Comparison of ENCODE assay signal across 1 cellular context in the genomic region with DNA sequence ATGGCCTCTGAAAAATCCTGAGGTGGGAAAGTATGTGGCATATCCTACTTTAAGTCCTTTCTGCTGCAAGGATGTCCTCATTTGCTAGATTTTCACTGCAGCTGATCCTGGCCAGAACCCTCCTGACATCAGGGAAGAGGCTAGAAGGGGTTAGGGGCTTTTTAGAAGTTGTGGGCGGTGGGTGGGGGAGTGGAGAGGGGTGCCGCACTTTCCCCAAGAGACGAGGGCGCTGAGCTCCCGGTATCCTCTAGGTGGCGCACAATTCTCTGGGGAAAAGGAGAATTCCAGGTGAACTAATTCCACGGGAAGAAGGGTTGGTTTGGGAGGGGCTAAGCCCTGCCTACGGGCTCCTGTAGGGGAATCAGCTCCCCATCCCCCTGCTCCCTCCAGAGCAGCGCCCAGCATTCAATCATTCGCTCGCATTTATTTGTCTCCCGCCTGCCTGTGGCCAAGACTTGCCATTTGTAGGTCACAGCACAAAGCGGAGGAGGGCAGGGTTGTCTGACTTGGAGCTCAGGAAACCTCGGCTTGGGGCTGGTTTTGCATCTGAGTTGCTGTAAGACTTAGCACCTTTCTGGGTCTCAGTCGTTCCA.
TF ChIP-seq lines count a peak whose summit lies in the region.

No MANE protein-coding gene starts in this region.

TF ChIP-seq in H1, 55 proteins besides CTCF, POLR2A, EP300 and RAD21:
- TF ChIP-seq TAF1 (IDR thresholded peaks at IDR 0.05; ENCODE audit: low read depth, low read length) (peak; percentile 50; the same call in 1 of the 2 replicates), GABPA (IDR thresholded peaks at IDR 0.05; ENCODE audit: borderline replicate concordance, insufficient read depth, low read length) (no peak), SRF (IDR thresholded peaks at IDR 0.05; ENCODE audit: low read depth, low read length) (no peak), CTBP2 (IDR thresholded peaks at IDR 0.05; ENCODE audit: borderline replicate concordance, insufficient read depth, insufficient read length, low read length) (no peak), KDM4A (IDR thresholded peaks at IDR 0.05; ENCODE audit: low read depth, low read length, severe bottlenecking) (peak; percentile 85), HDAC2 (IDR thresholded peaks at IDR 0.05; ENCODE audit: borderline replicate concordance in 1 of 2, low read depth in 2 of 2, low read length in 2 of 2) (peak in 1 of 2 experiments; percentile 82; a peak in 1 of 4 replicates), YY1 (IDR thresholded peaks at IDR 0.05; ENCODE audit: low read depth, low read length) (peak; percentile 80), EGR1 (IDR thresholded peaks at IDR 0.05; ENCODE audit: borderline replicate concordance, low read depth, low read length) (peak; percentile 40; the same call in 1 of the 2 replicates), SP4 (IDR thresholded peaks at IDR 0.05; ENCODE audit: low read length) (no peak), SIN3A (conservative IDR thresholded peaks at IDR 0.05 in 1 of 2, IDR thresholded peaks at IDR 0.05 in 1 of 2; ENCODE audit: low read depth in 1 of 2, low read length in 2 of 2) (0 out of 4 replicates have a peak, but pooled peaks of 1 of the 2 experiments have one; percentile 52), GTF2F1 (IDR thresholded peaks at IDR 0.05; ENCODE audit: borderline replicate concordance, low read depth, low read length) (no peak), FOSL1 (IDR thresholded peaks at IDR 0.05; ENCODE audit: insufficient read depth, low read depth, low read length) (no peak), CBX8 (IDR thresholded peaks at IDR 0.05; ENCODE audit: borderline replicate concordance, low read depth, low read length) (no peak), NANOG (IDR thresholded peaks at IDR 0.05; ENCODE audit: insufficient read depth, low read depth, low read length, poor library complexity, severe bottlenecking) (no peak), JUND (IDR thresholded peaks at IDR 0.05; ENCODE audit: low read length) (no peak), TCF12 (IDR thresholded peaks at IDR 0.05; ENCODE audit: low read depth, low read length) (peak; percentile 67; the same call in 1 of the 2 replicates), CREB1 (IDR thresholded peaks at IDR 0.05) (peak; percentile 42; the same call in 1 of the 2 replicates), SIRT6 (IDR thresholded peaks at IDR 0.05; ENCODE audit: low read length) (no peak), SIX5 (IDR thresholded peaks at IDR 0.05; ENCODE audit: low read depth, low read length) (no peak), SUZ12 (IDR thresholded peaks at IDR 0.05; ENCODE audit: low read length) (peak; percentile 15; the same call in 1 of the 2 replicates), SP1 (IDR thresholded peaks at IDR 0.05; ENCODE audit: low read depth, low read length) (peak; percentile 79), BCL11A (IDR thresholded peaks at IDR 0.05; ENCODE audit: low read depth in 2 of 2, low read length in 2 of 2) (no peak), BACH1 (IDR thresholded peaks at IDR 0.05; ENCODE audit: low read length) (peak; percentile 79), TBP (IDR thresholded peaks at IDR 0.05; ENCODE audit: low read depth, low read length) (peak; percentile 62; the same call in 1 of the 2 replicates), CEBPB (IDR thresholded peaks at IDR 0.05; ENCODE audit: low read depth, low read length) (no peak), RFX5 (IDR thresholded peaks at IDR 0.05; ENCODE audit: borderline replicate concordance, low read depth, low read length) (no peak), ZNF274 (IDR thresholded peaks at IDR 0.05; ENCODE audit: borderline replicate concordance, extremely low read depth, low read length) (no peak), JUN (IDR thresholded peaks at IDR 0.05; ENCODE audit: low read depth, low read length) (no peak), BRCA1 (IDR thresholded peaks at IDR 0.05; ENCODE audit: low read depth, low read length) (no peak), SAP30 (IDR thresholded peaks at IDR 0.05; ENCODE audit: insufficient read depth, insufficient replicate concordance, low read length) (no peak), NRF1 (IDR thresholded peaks at IDR 0.05; ENCODE audit: low read depth, low read length) (no peak), RXRA (IDR thresholded peaks at IDR 0.05; ENCODE audit: insufficient read depth, low read depth, low read length) (no peak), MAFK (IDR thresholded peaks at IDR 0.05; ENCODE audit: low read depth, low read length) (no peak), RBBP5 (IDR thresholded peaks at IDR 0.05; ENCODE audit: borderline replicate concordance, low read depth, low read length) (peak; percentile 56; the same call in 1 of the 2 replicates), EZH2 (IDR thresholded peaks at IDR 0.05; ENCODE audit: low read depth, low read length, severe bottlenecking) (peak; percentile 35), TAF7 (optimal IDR thresholded peaks at IDR 0.05; ENCODE audit: borderline replicate concordance, low read depth, low read length) (no peak), CHD1 (IDR thresholded peaks at IDR 0.05; ENCODE audit: low read depth, low read length) (no peak), RNF2 (IDR thresholded peaks at IDR 0.05; ENCODE audit: borderline replicate concordance, low read depth, low read length, missing control alignments, poor library complexity, severe bottlenecking) (no peak), CHD2 (IDR thresholded peaks at IDR 0.05; ENCODE audit: low read length) (no peak), POU5F1 (IDR thresholded peaks at IDR 0.05; ENCODE audit: low read depth, low read length) (no peak), KDM1A (IDR thresholded peaks at IDR 0.05; ENCODE audit: borderline replicate concordance, low read length) (no peak), ASH2L (IDR thresholded peaks at IDR 0.05; ENCODE audit: low read length) (peak; percentile 81), TEAD4 (IDR thresholded peaks at IDR 0.05; ENCODE audit: low read depth, low read length) (peak; percentile 94), POLR2AphosphoS5 (IDR thresholded peaks at IDR 0.05; ENCODE audit: low read depth, low read length) (peak; percentile 26; the same call in 1 of the 2 replicates), PHF8 (conservative IDR thresholded peaks at IDR 0.05; ENCODE audit: low read depth, low read length) (0 out of 2 replicates have a peak, but pooled peaks have one; percentile 27), HDAC6 (IDR thresholded peaks at IDR 0.05; ENCODE audit: low read depth, low read length) (no peak), KDM5A (IDR thresholded peaks at IDR 0.05; ENCODE audit: low read length) (no peak), CBX5 (IDR thresholded peaks at IDR 0.05; ENCODE audit: low read depth, low read length) (no peak), SP2 (IDR thresholded peaks at IDR 0.05; ENCODE audit: low read length) (no peak)
- TF ChIP-seq, protein P1, sequence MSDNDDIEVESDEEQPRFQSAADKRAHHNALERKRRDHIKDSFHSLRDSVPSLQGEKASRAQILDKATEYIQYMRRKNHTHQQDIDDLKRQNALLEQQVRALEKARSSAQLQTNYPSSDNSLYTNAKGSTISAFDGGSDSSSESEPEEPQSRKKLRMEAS (IDR thresholded peaks at IDR 0.05): 0 out of 2 replicates have a peak, but pooled peaks have one; percentile 16
- TF ChIP-seq, protein P2, sequence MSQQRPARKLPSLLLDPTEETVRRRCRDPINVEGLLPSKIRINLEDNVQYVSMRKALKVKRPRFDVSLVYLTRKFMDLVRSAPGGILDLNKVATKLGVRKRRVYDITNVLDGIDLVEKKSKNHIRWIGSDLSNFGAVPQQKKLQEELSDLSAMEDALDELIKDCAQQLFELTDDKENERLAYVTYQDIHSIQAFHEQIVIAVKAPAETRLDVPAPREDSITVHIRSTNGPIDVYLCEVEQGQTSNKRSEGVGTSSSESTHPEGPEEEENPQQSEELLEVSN (IDR thresholded peaks at IDR 0.05): no peak; the same call in 1 of the 2 replicates
- TF ChIP-seq, protein P3, sequence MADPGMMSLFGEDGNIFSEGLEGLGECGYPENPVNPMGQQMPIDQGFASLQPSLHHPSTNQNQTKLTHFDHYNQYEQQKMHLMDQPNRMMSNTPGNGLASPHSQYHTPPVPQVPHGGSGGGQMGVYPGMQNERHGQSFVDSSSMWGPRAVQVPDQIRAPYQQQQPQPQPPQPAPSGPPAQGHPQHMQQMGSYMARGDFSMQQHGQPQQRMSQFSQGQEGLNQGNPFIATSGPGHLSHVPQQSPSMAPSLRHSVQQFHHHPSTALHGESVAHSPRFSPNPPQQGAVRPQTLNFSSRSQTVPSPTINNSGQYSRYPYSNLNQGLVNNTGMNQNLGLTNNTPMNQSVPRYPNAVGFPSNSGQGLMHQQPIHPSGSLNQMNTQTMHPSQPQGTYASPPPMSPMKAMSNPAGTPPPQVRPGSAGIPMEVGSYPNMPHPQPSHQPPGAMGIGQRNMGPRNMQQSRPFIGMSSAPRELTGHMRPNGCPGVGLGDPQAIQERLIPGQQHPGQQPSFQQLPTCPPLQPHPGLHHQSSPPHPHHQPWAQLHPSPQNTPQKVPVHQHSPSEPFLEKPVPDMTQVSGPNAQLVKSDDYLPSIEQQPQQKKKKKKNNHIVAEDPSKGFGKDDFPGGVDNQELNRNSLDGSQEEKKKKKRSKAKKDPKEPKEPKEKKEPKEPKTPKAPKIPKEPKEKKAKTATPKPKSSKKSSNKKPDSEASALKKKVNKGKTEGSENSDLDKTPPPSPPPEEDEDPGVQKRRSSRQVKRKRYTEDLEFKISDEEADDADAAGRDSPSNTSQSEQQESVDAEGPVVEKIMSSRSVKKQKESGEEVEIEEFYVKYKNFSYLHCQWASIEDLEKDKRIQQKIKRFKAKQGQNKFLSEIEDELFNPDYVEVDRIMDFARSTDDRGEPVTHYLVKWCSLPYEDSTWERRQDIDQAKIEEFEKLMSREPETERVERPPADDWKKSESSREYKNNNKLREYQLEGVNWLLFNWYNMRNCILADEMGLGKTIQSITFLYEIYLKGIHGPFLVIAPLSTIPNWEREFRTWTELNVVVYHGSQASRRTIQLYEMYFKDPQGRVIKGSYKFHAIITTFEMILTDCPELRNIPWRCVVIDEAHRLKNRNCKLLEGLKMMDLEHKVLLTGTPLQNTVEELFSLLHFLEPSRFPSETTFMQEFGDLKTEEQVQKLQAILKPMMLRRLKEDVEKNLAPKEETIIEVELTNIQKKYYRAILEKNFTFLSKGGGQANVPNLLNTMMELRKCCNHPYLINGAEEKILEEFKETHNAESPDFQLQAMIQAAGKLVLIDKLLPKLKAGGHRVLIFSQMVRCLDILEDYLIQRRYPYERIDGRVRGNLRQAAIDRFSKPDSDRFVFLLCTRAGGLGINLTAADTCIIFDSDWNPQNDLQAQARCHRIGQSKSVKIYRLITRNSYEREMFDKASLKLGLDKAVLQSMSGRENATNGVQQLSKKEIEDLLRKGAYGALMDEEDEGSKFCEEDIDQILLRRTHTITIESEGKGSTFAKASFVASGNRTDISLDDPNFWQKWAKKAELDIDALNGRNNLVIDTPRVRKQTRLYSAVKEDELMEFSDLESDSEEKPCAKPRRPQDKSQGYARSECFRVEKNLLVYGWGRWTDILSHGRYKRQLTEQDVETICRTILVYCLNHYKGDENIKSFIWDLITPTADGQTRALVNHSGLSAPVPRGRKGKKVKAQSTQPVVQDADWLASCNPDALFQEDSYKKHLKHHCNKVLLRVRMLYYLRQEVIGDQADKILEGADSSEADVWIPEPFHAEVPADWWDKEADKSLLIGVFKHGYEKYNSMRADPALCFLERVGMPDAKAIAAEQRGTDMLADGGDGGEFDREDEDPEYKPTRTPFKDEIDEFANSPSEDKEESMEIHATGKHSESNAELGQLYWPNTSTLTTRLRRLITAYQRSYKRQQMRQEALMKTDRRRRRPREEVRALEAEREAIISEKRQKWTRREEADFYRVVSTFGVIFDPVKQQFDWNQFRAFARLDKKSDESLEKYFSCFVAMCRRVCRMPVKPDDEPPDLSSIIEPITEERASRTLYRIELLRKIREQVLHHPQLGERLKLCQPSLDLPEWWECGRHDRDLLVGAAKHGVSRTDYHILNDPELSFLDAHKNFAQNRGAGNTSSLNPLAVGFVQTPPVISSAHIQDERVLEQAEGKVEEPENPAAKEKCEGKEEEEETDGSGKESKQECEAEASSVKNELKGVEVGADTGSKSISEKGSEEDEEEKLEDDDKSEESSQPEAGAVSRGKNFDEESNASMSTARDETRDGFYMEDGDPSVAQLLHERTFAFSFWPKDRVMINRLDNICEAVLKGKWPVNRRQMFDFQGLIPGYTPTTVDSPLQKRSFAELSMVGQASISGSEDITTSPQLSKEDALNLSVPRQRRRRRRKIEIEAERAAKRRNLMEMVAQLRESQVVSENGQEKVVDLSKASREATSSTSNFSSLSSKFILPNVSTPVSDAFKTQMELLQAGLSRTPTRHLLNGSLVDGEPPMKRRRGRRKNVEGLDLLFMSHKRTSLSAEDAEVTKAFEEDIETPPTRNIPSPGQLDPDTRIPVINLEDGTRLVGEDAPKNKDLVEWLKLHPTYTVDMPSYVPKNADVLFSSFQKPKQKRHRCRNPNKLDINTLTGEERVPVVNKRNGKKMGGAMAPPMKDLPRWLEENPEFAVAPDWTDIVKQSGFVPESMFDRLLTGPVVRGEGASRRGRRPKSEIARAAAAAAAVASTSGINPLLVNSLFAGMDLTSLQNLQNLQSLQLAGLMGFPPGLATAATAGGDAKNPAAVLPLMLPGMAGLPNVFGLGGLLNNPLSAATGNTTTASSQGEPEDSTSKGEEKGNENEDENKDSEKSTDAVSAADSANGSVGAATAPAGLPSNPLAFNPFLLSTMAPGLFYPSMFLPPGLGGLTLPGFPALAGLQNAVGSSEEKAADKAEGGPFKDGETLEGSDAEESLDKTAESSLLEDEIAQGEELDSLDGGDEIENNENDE (IDR thresholded peaks at IDR 0.05; ENCODE audit: insufficient replicate concordance, low read length): no peak
- TF ChIP-seq, protein P4, sequence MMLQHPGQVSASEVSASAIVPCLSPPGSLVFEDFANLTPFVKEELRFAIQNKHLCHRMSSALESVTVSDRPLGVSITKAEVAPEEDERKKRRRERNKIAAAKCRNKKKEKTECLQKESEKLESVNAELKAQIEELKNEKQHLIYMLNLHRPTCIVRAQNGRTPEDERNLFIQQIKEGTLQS (IDR thresholded peaks at IDR 0.05; ENCODE audit: insufficient read depth, low read depth, low read length): no peak
- TF ChIP-seq, protein P5, sequence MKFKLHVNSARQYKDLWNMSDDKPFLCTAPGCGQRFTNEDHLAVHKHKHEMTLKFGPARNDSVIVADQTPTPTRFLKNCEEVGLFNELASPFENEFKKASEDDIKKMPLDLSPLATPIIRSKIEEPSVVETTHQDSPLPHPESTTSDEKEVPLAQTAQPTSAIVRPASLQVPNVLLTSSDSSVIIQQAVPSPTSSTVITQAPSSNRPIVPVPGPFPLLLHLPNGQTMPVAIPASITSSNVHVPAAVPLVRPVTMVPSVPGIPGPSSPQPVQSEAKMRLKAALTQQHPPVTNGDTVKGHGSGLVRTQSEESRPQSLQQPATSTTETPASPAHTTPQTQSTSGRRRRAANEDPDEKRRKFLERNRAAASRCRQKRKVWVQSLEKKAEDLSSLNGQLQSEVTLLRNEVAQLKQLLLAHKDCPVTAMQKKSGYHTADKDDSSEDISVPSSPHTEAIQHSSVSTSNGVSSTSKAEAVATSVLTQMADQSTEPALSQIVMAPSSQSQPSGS (IDR thresholded peaks at IDR 0.05; ENCODE audit: low read length): 0 out of 2 replicates have a peak, but pooled peaks have one; percentile 31
- TF ChIP-seq, protein P6, sequence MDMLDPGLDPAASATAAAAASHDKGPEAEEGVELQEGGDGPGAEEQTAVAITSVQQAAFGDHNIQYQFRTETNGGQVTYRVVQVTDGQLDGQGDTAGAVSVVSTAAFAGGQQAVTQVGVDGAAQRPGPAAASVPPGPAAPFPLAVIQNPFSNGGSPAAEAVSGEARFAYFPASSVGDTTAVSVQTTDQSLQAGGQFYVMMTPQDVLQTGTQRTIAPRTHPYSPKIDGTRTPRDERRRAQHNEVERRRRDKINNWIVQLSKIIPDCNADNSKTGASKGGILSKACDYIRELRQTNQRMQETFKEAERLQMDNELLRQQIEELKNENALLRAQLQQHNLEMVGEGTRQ (IDR thresholded peaks at IDR 0.05; ENCODE audit: low read length): no peak
